Comparison of ENCODE assay signal across 31 cellular contexts in genomic region chr18:66729459-66730239, GRCh38.
DNase-seq lines count a peak whose midpoint lies in the region; ATAC-seq and TF ChIP-seq lines count a peak whose summit lies in the region.
"Had no signal": no experiment of that assay in that cellular context is flagged by ENCODE, and none has a peak within 500 bp of the region (broad histone marks: within the 10 kb centered on the region; RNA-seq: fewer than 3 reads in every experiment).

No MANE protein-coding gene starts in this region.

- H3K4me1 ChIP-seq in left ventricle myocardium inferior = no peaks in the 10 kb centered on the region
- H3K4me1 ChIP-seq: ascending aorta, foreskin keratinocyte had no signal

- ATAC-seq in HG03045 (IDR thresholded peaks at IDR 0.05; ENCODE audit: unreplicated experiment) = no peak
- ATAC-seq: foreskin keratinocyte; left colon; SK-N-SH treated with all-trans-retinoic acid at 6 μM for 48 hours; stimulated activated naive CD8-positive, alpha-beta T cell treated with anti-CD3 and anti-CD28 coated beads, Interleukin-15, Interleukin-2, amounts not matched to agents 100 U/mL and 50 U/mL, for 24 hours; T-helper 17 cell had no signal

- no TSS peak for BruUV-seq in Calu3 (replicated peaks; lab: Mats Ljungman, UMichigan)

- peaks cover 6% of the 10 kb centered on the region for H3K9me3 ChIP-seq in left ventricle myocardium inferior (replicated peaks)
- H3K9me3 ChIP-seq: ascending aorta, thyroid gland had no signal

- intact Hi-C loops in Calu3 (cut with micrococcal nuclease; ENCODE audit: unreplicated experiment) (loop anchor here (5.0 kb wide), 2 partner anchors 167 to 217 kb away; no protein-coding TSS in a partner anchor), left ventricle myocardium inferior (cut with micrococcal nuclease) (no loop called here)

- H3K36me3 Mint-ChIP-seq in Calu3 (ENCODE audit: insufficient read depth, unreplicated experiment) = peaks cover 7% of the 10 kb centered on the region
- H3K36me3 Mint-ChIP-seq: activated naive CD8-positive, alpha-beta T cell treated with anti-CD3 and anti-CD28 coated beads, Interleukin-2, amount 10 ng/mL, durations not matched to agents 7 days and 5 days; CD4-positive, alpha-beta memory T cell had no signal

- no peaks in the 10 kb centered on the region for H3K36me3 ChIP-seq in left ventricle myocardium inferior
- H3K36me3 ChIP-seq: ascending aorta, thyroid gland had no signal

- H3K27me3 ChIP-seq in left ventricle myocardium inferior (ENCODE audit: low read depth) = no peaks in the 10 kb centered on the region
- H3K27me3 ChIP-seq: ascending aorta, foreskin keratinocyte, thyroid gland had no signal

- no peak overlapping the region for H3K4me3 ChIP-seq in left ventricle myocardium inferior
- H3K4me3 ChIP-seq: ascending aorta, thyroid gland had no signal

- TF ChIP-seq CTCF in Calu3 (IDR thresholded peaks at IDR 0.05; ENCODE audit: unreplicated experiment) (no peak), left ventricle myocardium inferior (IDR thresholded peaks at IDR 0.05; ENCODE audit: borderline replicate concordance) (no peak)

- H3K27ac Mint-ChIP-seq in Calu3 (ENCODE audit: unreplicated experiment) = peak overlapping the region; percentile 63
- H3K27ac Mint-ChIP-seq: activated naive CD8-positive, alpha-beta T cell treated with anti-CD3 and anti-CD28 coated beads, Interleukin-2, amount 10 ng/mL, durations not matched to agents 7 days and 5 days; activated T-cell treated with anti-CD3 and anti-CD28 coated beads, Interleukin-2, amount 50 U/mL, for 24 hours; B cell; CD4-positive, alpha-beta memory T cell; dendritic cell treated with granulocyte-macrophage colony-stimulating factor and Interleukin-4, amounts not matched to agents 40 ng/mL and 50 ng/mL, for 4 days; endodermal cell; T-helper 17 cell had no signal

- CTCF ChIA-PET in Calu3 (lab: Charles Lee) = interaction anchor here (0.9 kb wide), 1 partner anchor 19 kb away, joined by 3 read pairs; no protein-coding TSS in a partner anchor

- no peaks in the 10 kb centered on the region for H3K9me3 Mint-ChIP-seq in Calu3 (ENCODE audit: low read depth, unreplicated experiment)
- H3K9me3 Mint-ChIP-seq: activated naive CD8-positive, alpha-beta T cell treated with anti-CD3 and anti-CD28 coated beads, Interleukin-2, amount 10 ng/mL, durations not matched to agents 7 days and 5 days; activated T-cell treated with anti-CD3 and anti-CD28 coated beads, Interleukin-2, amount 50 U/mL, for 24 hours; central memory CD8-positive, alpha-beta T cell; dendritic cell treated with granulocyte-macrophage colony-stimulating factor and Interleukin-4, amounts not matched to agents 40 ng/mL and 50 ng/mL, for 4 days; endodermal cell had no signal

- H3K4me3 Mint-ChIP-seq in Calu3 (ENCODE audit: low read depth, unreplicated experiment) = no peak overlapping the region
- H3K4me3 Mint-ChIP-seq: activated naive CD8-positive, alpha-beta T cell treated with anti-CD3 and anti-CD28 coated beads, Interleukin-2, amount 10 ng/mL, durations not matched to agents 7 days and 5 days; activated T-cell treated with anti-CD3 and anti-CD28 coated beads, Interleukin-2, amount 50 U/mL, for 24 hours; B cell; CD4-positive, alpha-beta memory T cell; central memory CD8-positive, alpha-beta T cell; dendritic cell treated with granulocyte-macrophage colony-stimulating factor and Interleukin-4, amounts not matched to agents 40 ng/mL and 50 ng/mL, for 4 days; endodermal cell; T-helper 17 cell had no signal

- H3K4me1 Mint-ChIP-seq in Calu3 (ENCODE audit: low read depth, unreplicated experiment) = peaks cover 21% of the 10 kb centered on the region
- H3K4me1 Mint-ChIP-seq: activated naive CD8-positive, alpha-beta T cell treated with anti-CD3 and anti-CD28 coated beads, Interleukin-2, amount 10 ng/mL, durations not matched to agents 7 days and 5 days; B cell; CD4-positive, alpha-beta memory T cell; central memory CD8-positive, alpha-beta T cell; endodermal cell; T-helper 17 cell had no signal

- H3K27ac ChIP-seq in caudate nucleus (ENCODE audit: low read depth, low read length) = peak overlapping the region; percentile 79
- H3K27ac ChIP-seq in left ventricle myocardium inferior (replicated peaks) = peak overlapping the region; percentile 79
- H3K27ac ChIP-seq: ascending aorta, foreskin keratinocyte, thyroid gland had no signal

- no peaks in the 10 kb centered on the region for H3K27me3 Mint-ChIP-seq in Calu3 (ENCODE audit: unreplicated experiment)
- H3K27me3 Mint-ChIP-seq: activated naive CD8-positive, alpha-beta T cell treated with anti-CD3 and anti-CD28 coated beads, Interleukin-2, amount 10 ng/mL, durations not matched to agents 7 days and 5 days; activated T-cell treated with anti-CD3 and anti-CD28 coated beads, Interleukin-2, amount 50 U/mL, for 24 hours; B cell; CD4-positive, alpha-beta memory T cell; central memory CD8-positive, alpha-beta T cell; dendritic cell treated with granulocyte-macrophage colony-stimulating factor and Interleukin-4, amounts not matched to agents 40 ng/mL and 50 ng/mL, for 4 days; T-helper 17 cell had no signal

- DNase-seq in Calu3 (no peak), caudate nucleus (lab: John Stamatoyannopoulos, UW) (peak in 2 of 61 donors; percentile 19 to 23), left ventricle myocardium inferior (no peak), putamen (ENCODE audit: low spot score) (peak; percentile 64), AML-193 (lab: John Stamatoyannopoulos, UW) (no peak), SW 1271 (lab: John Stamatoyannopoulos, UW) (no peak)
- no peak for DNase-seq in activated T-cell treated with anti-CD3 and anti-CD28 coated beads, Interleukin-2, amount 50 U/mL, for 48 hours
- DNase-seq: activated gamma-delta T cell; activated naive CD8-positive, alpha-beta T cell treated with anti-CD3 and anti-CD28 coated beads, Interleukin-2, amount 10 ng/mL, durations not matched to agents 7 days and 5 days; activated T-cell treated with anti-CD3 and anti-CD28 coated beads, Interleukin-2, amount 50 U/mL, for 24 hours; CD4-positive, alpha-beta memory T cell; endodermal cell; foreskin keratinocyte; KG1; left colon; mesendoderm; MM.1S; NCI-H1436; NCI-H2081 treated with DMSO at 0.1 percent for 48 hours; NCI-H2227 treated with DMSO at 0.1 percent for 48 hours; NCI-H526; small intestine; stimulated activated naive CD8-positive, alpha-beta T cell treated with anti-CD3 and anti-CD28 coated beads, Interleukin-15, Interleukin-2, amounts not matched to agents 100 U/mL and 50 U/mL, for 24 hours; T-helper 17 cell; thyroid gland had no signal
